19 cellular contexts compared by ENCODE assay signal in the genomic region with DNA sequence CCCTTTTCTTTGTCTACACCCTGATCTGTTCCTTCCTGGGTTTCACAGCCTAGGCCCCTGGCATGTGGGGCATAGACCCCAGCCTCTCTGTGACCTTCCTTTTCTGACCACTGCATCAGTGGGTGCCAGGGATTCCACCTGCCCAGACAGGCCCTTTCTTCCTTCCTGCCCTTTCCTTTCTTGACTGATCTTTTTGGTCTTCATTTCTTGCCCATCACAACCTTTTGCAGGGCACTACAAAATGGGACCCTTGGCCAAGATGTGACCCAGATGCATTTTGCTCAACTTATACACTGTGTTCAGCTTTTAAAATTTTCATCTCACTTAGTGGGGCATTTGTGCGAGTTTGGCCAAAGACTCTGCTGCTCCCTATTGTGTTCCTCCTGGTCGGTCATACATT.
A peak's percentile ranks its signal among the peaks of the same experiment; 100 is the strongest.
DNase-seq lines count a peak whose midpoint lies in the region; ATAC-seq and TF ChIP-seq lines count a peak whose summit lies in the region.
"Had no signal": no experiment of that assay in that cellular context is flagged by ENCODE, and none has a peak within 500 bp of the region (broad histone marks: within the 10 kb centered on the region; RNA-seq: fewer than 3 reads in every experiment).

No MANE protein-coding gene starts in this region.

- no peaks in the 10 kb centered on the region for H3K9me3 ChIP-seq in CD4-positive, alpha-beta memory T cell (ENCODE audit: control insufficient read depth in 1 of 2, low read length in 2 of 2)
- H3K9me3 ChIP-seq: ovary, tibial nerve had no signal

- H3K4me1 Mint-ChIP-seq in CD14-positive monocyte: peaks cover 88% of the 10 kb centered on the region
- H3K4me1 Mint-ChIP-seq in CD4-positive, alpha-beta memory T cell: peaks cover 85 to 100% (median 93%) of the 10 kb centered on the region in 4 donors
- peaks cover 99% of the 10 kb centered on the region for H3K4me1 Mint-ChIP-seq in activated CD8-positive, alpha-beta T cell treated with anti-CD3 and anti-CD28 coated beads, Interleukin-2, amount 10 ng/mL, durations not matched to agents 7 days and 5 days (ENCODE audit: low read depth)
- peaks cover 77 to 97% (median 91%) of the 10 kb centered on the region in 3 donors for H3K4me1 Mint-ChIP-seq in naive B cell

- peaks cover 0 to 2% (median 1%) of the 10 kb centered on the region in 3 donors for H3K27me3 Mint-ChIP-seq in CD14-positive monocyte (ENCODE audit: low read depth in 3 of 3)
- H3K27me3 Mint-ChIP-seq in CD4-positive, alpha-beta memory T cell: peaks cover 0 to 2% of the 10 kb centered on the region in 2 donors
- H3K27me3 Mint-ChIP-seq in activated CD8-positive, alpha-beta T cell treated with anti-CD3 and anti-CD28 coated beads, Interleukin-2, amount 10 ng/mL, durations not matched to agents 7 days and 5 days (ENCODE audit: low read depth): peaks cover 2% of the 10 kb centered on the region
- no peaks in the 10 kb centered on the region for H3K27me3 Mint-ChIP-seq in naive B cell

- H3K4me3 ChIP-seq in CD4-positive, alpha-beta memory T cell (ENCODE audit: low read length in 2 of 2): no peak overlapping the region
- H3K4me3 ChIP-seq: ovary, tibial nerve had no signal

- DNase-seq in CD14-positive monocyte (ENCODE audit: low spot score) (no peak), naive B cell (no peak), NOMO-1 (lab: John Stamatoyannopoulos, UW; ENCODE audit: unreplicated experiment in 2 of 2) (no peak)
- DNase-seq in CD4-positive, alpha-beta memory T cell: no peak
- no peak for DNase-seq in activated CD8-positive, alpha-beta T cell treated with anti-CD3 and anti-CD28 coated beads, Interleukin-2, amount 10 ng/mL, durations not matched to agents 7 days and 5 days
- DNase-seq: activated CD4-positive, alpha-beta T cell treated with anti-CD3 and anti-CD28 coated beads, Interleukin-2, amount 50 U/mL, for 1 hour; AML-193; GOT3; head of caudate nucleus; KBM-7; left ventricle myocardium superior; NCI-H187 treated with DMSO at 0.1 percent for 48 hours; NCI-H226; ovary; stimulated activated CD4-positive, alpha-beta T cell treated with anti-CD3 and anti-CD28 coated beads, Interleukin-15, amount 100 ng/mL, for 24 hours had no signal

- peaks cover 29 to 30% of the 10 kb centered on the region in 2 donors for H3K36me3 Mint-ChIP-seq in CD14-positive monocyte
- H3K36me3 Mint-ChIP-seq in CD4-positive, alpha-beta memory T cell: peaks cover 30 to 66% of the 10 kb centered on the region in 2 donors
- peaks cover 79% of the 10 kb centered on the region for H3K36me3 Mint-ChIP-seq in activated CD8-positive, alpha-beta T cell treated with anti-CD3 and anti-CD28 coated beads, Interleukin-2, amount 10 ng/mL, durations not matched to agents 7 days and 5 days (ENCODE audit: low read depth)
- H3K36me3 Mint-ChIP-seq in naive B cell: peaks cover 9% of the 10 kb centered on the region in 2 donors

- no peak overlapping the region for H3K4me3 Mint-ChIP-seq in CD14-positive monocyte
- H3K4me3 Mint-ChIP-seq in CD4-positive, alpha-beta memory T cell: peak overlapping the region; percentile 50 to 89 (median 69)
- no peak overlapping the region for H3K4me3 Mint-ChIP-seq in activated CD8-positive, alpha-beta T cell treated with anti-CD3 and anti-CD28 coated beads, Interleukin-2, amount 10 ng/mL, durations not matched to agents 7 days and 5 days
- H3K4me3 Mint-ChIP-seq in naive B cell: peak overlapping the region in 4 of 8 donors; percentile 38 to 85 (median 68)

- CTCF ChIA-PET in CD4-positive, alpha-beta memory T cell (lab: Charles Lee; ENCODE audit: partially characterized antibody): interaction anchor here (0.7 to 3.5 kb wide), 4 partner anchors 8 to 33 kb away, joined by 3 to 8 read pairs (median 6); no protein-coding TSS in a partner anchor
- CTCF ChIA-PET in activated CD8-positive, alpha-beta T cell treated with anti-CD3 and anti-CD28 coated beads, Interleukin-2, amount 10 ng/mL, durations not matched to agents 7 days and 5 days (lab: Charles Lee): interaction anchor here (1.2 to 1.6 kb wide), 2 partner anchors 74 to 129 kb away, joined by 3 to 4 read pairs; no protein-coding TSS in a partner anchor

- peak overlapping the region in 5 of 7 donors; percentile 53 to 88 (median 59) for H3K27ac Mint-ChIP-seq in CD14-positive monocyte
- H3K27ac Mint-ChIP-seq in CD4-positive, alpha-beta memory T cell: peak overlapping the region; percentile 84 to 99 (median 91)
- peak overlapping the region; percentile 69 for H3K27ac Mint-ChIP-seq in activated CD8-positive, alpha-beta T cell treated with anti-CD3 and anti-CD28 coated beads, Interleukin-2, amount 10 ng/mL, durations not matched to agents 7 days and 5 days
- H3K27ac Mint-ChIP-seq in naive B cell: peak overlapping the region in 4 of 6 donors; percentile 59 to 86 (median 76)

- ATAC-seq in activated CD8-positive, alpha-beta T cell treated with anti-CD3 and anti-CD28 coated beads, Interleukin-2, amount 10 ng/mL, durations not matched to agents 7 days and 5 days: no peak
- ATAC-seq in naive B cell (ENCODE audit: low read depth in 2 of 2) (no peak), GM18867 (IDR thresholded peaks at IDR 0.05; ENCODE audit: unreplicated experiment) (no peak), GM19467 (IDR thresholded peaks at IDR 0.05; ENCODE audit: unreplicated experiment) (no peak)
- ATAC-seq: left ventricle myocardium superior, right cardiac atrium had no signal

- POLR2A ChIA-PET in CD4-positive, alpha-beta memory T cell (lab: Charles Lee; ENCODE audit: partially characterized antibody): interaction anchor here (1.1 to 3.9 kb wide), 4 partner anchors 10 to 31 kb away, joined by 3 to 44 read pairs (median 6); no protein-coding TSS in a partner anchor
- POLR2A ChIA-PET in activated CD8-positive, alpha-beta T cell treated with anti-CD3 and anti-CD28 coated beads, Interleukin-2, amount 10 ng/mL, durations not matched to agents 7 days and 5 days (lab: Charles Lee): interaction anchor here (0.9 to 1.1 kb wide), 2 partner anchors 14 to 212 kb away, joined by 3 to 5 read pairs; partner anchors contain the start of gene DMXL1

- intact Hi-C loops in CD14-positive monocyte (cut with micrococcal nuclease): no loop called here
- intact Hi-C loops in CD4-positive, alpha-beta memory T cell (cut with micrococcal nuclease): loop anchor here (1.0 kb wide), 1 partner anchor 10 kb away; no protein-coding TSS in a partner anchor

- peaks cover 5% of the 10 kb centered on the region for H3K36me3 ChIP-seq in CD4-positive, alpha-beta memory T cell (ENCODE audit: insufficient read depth, low read length)
- H3K36me3 ChIP-seq: ovary, tibial nerve had no signal

- H3K27ac ChIP-seq in CD4-positive, alpha-beta memory T cell (ENCODE audit: low read depth, low read length): peak overlapping the region; percentile 5
- H3K27ac ChIP-seq: ovary, tibial nerve had no signal

- H3K9me3 Mint-ChIP-seq in CD14-positive monocyte (peaks cover 0 to 2% (median 0%) of the 10 kb centered on the region in 7 donors), naive B cell (no peaks in the 10 kb centered on the region)
- peaks cover 0 to 6% (median 1%) of the 10 kb centered on the region in 8 donors for H3K9me3 Mint-ChIP-seq in CD4-positive, alpha-beta memory T cell
- no peaks in the 10 kb centered on the region for H3K9me3 Mint-ChIP-seq in activated CD8-positive, alpha-beta T cell treated with anti-CD3 and anti-CD28 coated beads, Interleukin-2, amount 10 ng/mL, durations not matched to agents 7 days and 5 days (ENCODE audit: insufficient read depth)

- no peaks in the 10 kb centered on the region for H3K27me3 ChIP-seq in CD4-positive, alpha-beta memory T cell (ENCODE audit: insufficient read depth, low read length)
- H3K27me3 ChIP-seq: ovary, tibial nerve had no signal

- H3K4me1 ChIP-seq in CD4-positive, alpha-beta memory T cell (ENCODE audit: insufficient read depth, low read length): peaks cover 99% of the 10 kb centered on the region
- H3K4me1 ChIP-seq: tibial nerve had no signal

- TF ChIP-seq CTCF in CD14-positive monocyte (IDR thresholded peaks at IDR 0.05): no peak

Comparison
In these comparisons a context has a peak if more than half of its experiments do, and no peak if none do; other contexts are left out.
1. H3K4me3 Mint-ChIP-seq: peak in CD4-positive, alpha-beta memory T cell (8 of 8); none in CD14-positive monocyte (0 of 2) and activated CD8-positive, alpha-beta T cell treated with anti-CD3 and anti-CD28 coated beads, Interleukin-2, amount 10 ng/mL, durations not matched to agents 7 days and 5 days (single experiment).
2. Peak in every context shown above with its lines, with median percentiles within 50 percentile points of each other: H3K27ac Mint-ChIP-seq.